In genomic region chr1:116621756-116622155, GRCh38 we compare ENCODE assay signal across 1 cellular context. TPM values are rescaled to one million over a fixed set of nuclear protein-coding genes. Genes with fewer than 3 reads are reported as not detected.
"Had no signal": no experiment of that assay in that cellular context is flagged by ENCODE, and none has a peak within 500 bp of the region (broad histone marks: within the 10 kb centered on the region; RNA-seq: fewer than 3 reads in every experiment).

No MANE protein-coding gene starts in this region.

RNA-seq across cellular contexts. Expression of gene IGSF3, which starts 45.8 kb away (rescaled TPM):
- polyA plus RNA-seq: immature natural killer cell had no signal
